8 cellular contexts compared by ENCODE assay signal in genomic region chr9:34403554-34404380, GRCh38. TPM values are rescaled to one million over a fixed set of nuclear protein-coding genes. Genes with fewer than 3 reads are reported as not detected.
A peak's percentile ranks its signal among the peaks of the same experiment; 100 is the strongest.
DNase-seq lines count a peak whose midpoint lies in the region; ATAC-seq, FAIRE-seq and TF ChIP-seq lines count a peak whose summit lies in the region.

No MANE protein-coding gene starts in this region.

- peak overlapping the region in 1 of 2 donors; percentile 44 for H3K27ac ChIP-seq in liver (ENCODE audit: low read depth in 1 of 2, low read length in 2 of 2)

- no peak overlapping the region for H3K4me3 ChIP-seq in liver (ENCODE audit: low read depth in 1 of 3, low read length in 3 of 3)

- ATAC-seq in HG02840 (IDR thresholded peaks at IDR 0.05; ENCODE audit: low FRiP score, unreplicated experiment), result no peak

- peaks cover 0 to 6% (median 5%) of the 10 kb centered on the region in 4 donors for H3K4me1 ChIP-seq in liver (ENCODE audit: control insufficient read depth in 4 of 4, insufficient read depth in 4 of 4, low read length in 3 of 4)

- DNase-seq in NCI-H2107 (lab: John Stamatoyannopoulos, UW) (peak; percentile 42), dermis microvascular lymphatic vessel endothelial cell (ENCODE audit: low read depth in 2 of 2) (peak; percentile 44 to 68)
- DNase-seq in activated CD4-positive, alpha-beta T cell treated with anti-CD3 and anti-CD28 coated beads for 1 hour, result peak; percentile 13
- peak; percentile 19 for DNase-seq in stimulated activated CD8-positive, alpha-beta memory T cell treated with anti-CD3 and anti-CD28 coated beads, Interleukin-4, amount 100 ng/mL, for 24 hours (ENCODE audit: low read depth)

- peaks cover 0 to 7% (median 6%) of the 10 kb centered on the region in 4 donors for H3K36me3 ChIP-seq in liver (ENCODE audit: control insufficient read depth in 4 of 4, insufficient read depth in 3 of 4, low read depth in 1 of 4, low read length in 3 of 4)

- peak; percentile 94 for TF ChIP-seq CTCF in GM12873 (IDR thresholded peaks at IDR 0.05; ENCODE audit: insufficient read depth, low read depth, low read length, missing control alignments)
- TF ChIP-seq CTCF in liver (IDR thresholded peaks at IDR 0.05; ENCODE audit: low read depth, low read length, missing input control), result peak; percentile 99

- peak; percentile 62 for FAIRE-seq in A204.1 (lab: Jason Lieb, UNC)

- H3K9ac ChIP-seq in liver (ENCODE audit: low read depth in 1 of 2, low read length in 2 of 2), result no peak overlapping the region

- TF ChIP-seq RAD21 in liver (IDR thresholded peaks at IDR 0.05), result peak; percentile 97 to 98

- H3K27me3 ChIP-seq in liver (ENCODE audit: control insufficient read depth in 4 of 4, insufficient read depth in 4 of 4, low read length in 3 of 4), result no peaks in the 10 kb centered on the region

- no peaks in the 10 kb centered on the region for H3K9me3 ChIP-seq in liver (ENCODE audit: control insufficient read depth in 4 of 4, low read length in 3 of 4)

TF ChIP-seq in liver, 16 proteins besides CTCF, POLR2A, EP300 and RAD21:
- TF ChIP-seq HNF4A (conservative IDR thresholded peaks at IDR 0.05) (peak; percentile 48 to 49), RXRA (IDR thresholded peaks at IDR 0.05) (peak; percentile 40 to 42), ZBTB33 (IDR thresholded peaks at IDR 0.05) (no peak), FOXA1 (IDR thresholded peaks at IDR 0.05) (no peak), REST (IDR thresholded peaks at IDR 0.05) (peak; percentile 72)

RNA-seq across cellular contexts. Expression of gene MYORG, which starts 27.1 kb away (rescaled TPM):
- total RNA-seq in dermis microvascular lymphatic vessel endothelial cell (2.4 and 3.2 TPM in 2 replicates), liver (10 to 100 TPM; 19.0 to 26.6 TPM)
- polyA plus RNA-seq in liver, result 10 to 100 TPM; 11.4 to 19.5 TPM

RNA-seq across cellular contexts. Expression of gene FAM219A, which starts 54.6 kb away (rescaled TPM):
- total RNA-seq in dermis microvascular lymphatic vessel endothelial cell, result 5.0 and 6.1 TPM in 2 replicates
- total RNA-seq in liver, result 1 to 10 TPM; 1.6 to 3.6 TPM
- polyA plus RNA-seq in liver, result 1 to 10 TPM; 1.7 to 3.0 TPM

RNA-seq across cellular contexts. Expression of gene DNAI1, which starts 54.8 kb away (rescaled TPM):
- total RNA-seq in dermis microvascular lymphatic vessel endothelial cell, result not detected in 2 replicates
- total RNA-seq in liver, result not detected
- polyA plus RNA-seq in liver, result not detected
